1 cellular context compared by ENCODE assay signal in the genomic region with DNA sequence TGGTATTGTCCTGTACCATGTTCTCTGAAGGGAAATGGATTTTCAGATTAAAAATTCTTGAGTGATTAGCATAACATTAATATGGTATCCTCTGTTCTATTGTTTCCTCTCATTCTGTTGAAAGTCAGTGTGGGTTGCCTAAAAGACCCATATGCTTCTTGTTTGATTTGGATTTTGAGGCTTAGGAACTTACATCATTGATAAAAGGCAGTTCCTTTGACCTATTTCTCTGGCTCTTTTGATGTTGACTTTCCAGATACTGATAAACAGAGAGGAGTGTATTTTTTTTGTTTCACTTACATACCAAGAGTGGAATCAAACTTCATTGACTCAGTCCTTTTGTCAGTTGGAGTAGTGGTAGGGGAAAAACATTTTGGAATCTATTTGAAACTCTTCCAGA.
TF ChIP-seq lines count a peak whose summit lies in the region.

No MANE protein-coding gene starts in this region.

TF ChIP-seq in WTC11, 78 proteins besides CTCF, POLR2A, EP300 and RAD21 (continued from another document):
- TF ChIP-seq, protein P1, sequence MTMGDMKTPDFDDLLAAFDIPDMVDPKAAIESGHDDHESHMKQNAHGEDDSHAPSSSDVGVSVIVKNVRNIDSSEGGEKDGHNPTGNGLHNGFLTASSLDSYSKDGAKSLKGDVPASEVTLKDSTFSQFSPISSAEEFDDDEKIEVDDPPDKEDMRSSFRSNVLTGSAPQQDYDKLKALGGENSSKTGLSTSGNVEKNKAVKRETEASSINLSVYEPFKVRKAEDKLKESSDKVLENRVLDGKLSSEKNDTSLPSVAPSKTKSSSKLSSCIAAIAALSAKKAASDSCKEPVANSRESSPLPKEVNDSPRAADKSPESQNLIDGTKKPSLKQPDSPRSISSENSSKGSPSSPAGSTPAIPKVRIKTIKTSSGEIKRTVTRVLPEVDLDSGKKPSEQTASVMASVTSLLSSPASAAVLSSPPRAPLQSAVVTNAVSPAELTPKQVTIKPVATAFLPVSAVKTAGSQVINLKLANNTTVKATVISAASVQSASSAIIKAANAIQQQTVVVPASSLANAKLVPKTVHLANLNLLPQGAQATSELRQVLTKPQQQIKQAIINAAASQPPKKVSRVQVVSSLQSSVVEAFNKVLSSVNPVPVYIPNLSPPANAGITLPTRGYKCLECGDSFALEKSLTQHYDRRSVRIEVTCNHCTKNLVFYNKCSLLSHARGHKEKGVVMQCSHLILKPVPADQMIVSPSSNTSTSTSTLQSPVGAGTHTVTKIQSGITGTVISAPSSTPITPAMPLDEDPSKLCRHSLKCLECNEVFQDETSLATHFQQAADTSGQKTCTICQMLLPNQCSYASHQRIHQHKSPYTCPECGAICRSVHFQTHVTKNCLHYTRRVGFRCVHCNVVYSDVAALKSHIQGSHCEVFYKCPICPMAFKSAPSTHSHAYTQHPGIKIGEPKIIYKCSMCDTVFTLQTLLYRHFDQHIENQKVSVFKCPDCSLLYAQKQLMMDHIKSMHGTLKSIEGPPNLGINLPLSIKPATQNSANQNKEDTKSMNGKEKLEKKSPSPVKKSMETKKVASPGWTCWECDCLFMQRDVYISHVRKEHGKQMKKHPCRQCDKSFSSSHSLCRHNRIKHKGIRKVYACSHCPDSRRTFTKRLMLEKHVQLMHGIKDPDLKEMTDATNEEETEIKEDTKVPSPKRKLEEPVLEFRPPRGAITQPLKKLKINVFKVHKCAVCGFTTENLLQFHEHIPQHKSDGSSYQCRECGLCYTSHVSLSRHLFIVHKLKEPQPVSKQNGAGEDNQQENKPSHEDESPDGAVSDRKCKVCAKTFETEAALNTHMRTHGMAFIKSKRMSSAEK (CRISPR knock-in tag; IDR thresholded peaks at IDR 0.05; ENCODE audit: borderline replicate concordance): no peak
- TF ChIP-seq, protein P2, sequence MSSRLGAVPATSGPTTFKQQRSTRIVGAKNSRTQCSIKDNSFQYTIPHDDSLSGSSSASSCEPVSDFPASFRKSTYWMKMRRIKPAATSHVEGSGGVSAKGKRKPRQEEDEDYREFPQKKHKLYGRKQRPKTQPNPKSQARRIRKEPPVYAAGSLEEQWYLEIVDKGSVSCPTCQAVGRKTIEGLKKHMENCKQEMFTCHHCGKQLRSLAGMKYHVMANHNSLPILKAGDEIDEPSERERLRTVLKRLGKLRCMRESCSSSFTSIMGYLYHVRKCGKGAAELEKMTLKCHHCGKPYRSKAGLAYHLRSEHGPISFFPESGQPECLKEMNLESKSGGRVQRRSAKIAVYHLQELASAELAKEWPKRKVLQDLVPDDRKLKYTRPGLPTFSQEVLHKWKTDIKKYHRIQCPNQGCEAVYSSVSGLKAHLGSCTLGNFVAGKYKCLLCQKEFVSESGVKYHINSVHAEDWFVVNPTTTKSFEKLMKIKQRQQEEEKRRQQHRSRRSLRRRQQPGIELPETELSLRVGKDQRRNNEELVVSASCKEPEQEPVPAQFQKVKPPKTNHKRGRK (CRISPR knock-in tag; IDR thresholded peaks at IDR 0.05; ENCODE audit: borderline replicate concordance): no peak
- TF ChIP-seq, protein P3, sequence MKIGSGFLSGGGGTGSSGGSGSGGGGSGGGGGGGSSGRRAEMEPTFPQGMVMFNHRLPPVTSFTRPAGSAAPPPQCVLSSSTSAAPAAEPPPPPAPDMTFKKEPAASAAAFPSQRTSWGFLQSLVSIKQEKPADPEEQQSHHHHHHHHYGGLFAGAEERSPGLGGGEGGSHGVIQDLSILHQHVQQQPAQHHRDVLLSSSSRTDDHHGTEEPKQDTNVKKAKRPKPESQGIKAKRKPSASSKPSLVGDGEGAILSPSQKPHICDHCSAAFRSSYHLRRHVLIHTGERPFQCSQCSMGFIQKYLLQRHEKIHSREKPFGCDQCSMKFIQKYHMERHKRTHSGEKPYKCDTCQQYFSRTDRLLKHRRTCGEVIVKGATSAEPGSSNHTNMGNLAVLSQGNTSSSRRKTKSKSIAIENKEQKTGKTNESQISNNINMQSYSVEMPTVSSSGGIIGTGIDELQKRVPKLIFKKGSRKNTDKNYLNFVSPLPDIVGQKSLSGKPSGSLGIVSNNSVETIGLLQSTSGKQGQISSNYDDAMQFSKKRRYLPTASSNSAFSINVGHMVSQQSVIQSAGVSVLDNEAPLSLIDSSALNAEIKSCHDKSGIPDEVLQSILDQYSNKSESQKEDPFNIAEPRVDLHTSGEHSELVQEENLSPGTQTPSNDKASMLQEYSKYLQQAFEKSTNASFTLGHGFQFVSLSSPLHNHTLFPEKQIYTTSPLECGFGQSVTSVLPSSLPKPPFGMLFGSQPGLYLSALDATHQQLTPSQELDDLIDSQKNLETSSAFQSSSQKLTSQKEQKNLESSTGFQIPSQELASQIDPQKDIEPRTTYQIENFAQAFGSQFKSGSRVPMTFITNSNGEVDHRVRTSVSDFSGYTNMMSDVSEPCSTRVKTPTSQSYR (CRISPR knock-in tag; IDR thresholded peaks at IDR 0.05): no peak
- TF ChIP-seq MXD4 (CRISPR knock-in tag; IDR thresholded peaks at IDR 0.05; ENCODE audit: borderline replicate concordance): no peak
